Comparison of ENCODE assay signal across 8 cellular contexts in the genomic region with DNA sequence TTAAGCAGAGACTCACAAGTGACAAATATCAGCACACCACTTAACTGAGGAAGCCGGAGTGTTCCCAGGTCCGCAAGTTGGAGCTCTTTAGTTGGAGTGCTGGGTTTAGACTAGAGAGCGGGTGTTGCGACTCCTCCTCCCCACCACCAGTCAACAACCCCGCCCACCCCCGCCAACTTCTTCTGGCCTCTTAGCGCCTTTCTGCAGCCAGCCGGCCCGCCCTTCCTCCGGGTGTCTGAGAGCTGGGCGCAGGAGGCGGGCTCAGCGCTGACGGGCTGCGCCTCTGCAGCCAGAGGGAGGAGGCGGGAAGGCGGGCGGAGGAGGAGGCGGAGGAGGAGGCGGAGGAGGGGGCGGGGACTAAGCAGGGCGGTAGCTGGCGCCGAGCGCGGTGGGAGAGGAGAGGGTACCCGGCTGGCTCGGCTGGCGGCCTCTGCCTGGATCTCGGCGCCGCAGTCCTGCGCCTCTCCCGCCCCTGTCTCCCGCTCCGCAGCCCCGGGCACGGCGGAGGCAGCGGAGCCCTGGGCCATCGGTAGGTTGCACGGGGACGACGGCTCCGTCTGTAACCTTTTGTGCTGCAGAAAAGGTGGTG. TPM values are rescaled to one million over a fixed set of nuclear protein-coding genes. Genes with fewer than 3 reads are reported as not detected.
A peak's percentile ranks its signal among the peaks of the same experiment; 100 is the strongest.
DNase-seq lines count a peak whose midpoint lies in the region; ATAC-seq and TF ChIP-seq lines count a peak whose summit lies in the region.

A gene with protein sequence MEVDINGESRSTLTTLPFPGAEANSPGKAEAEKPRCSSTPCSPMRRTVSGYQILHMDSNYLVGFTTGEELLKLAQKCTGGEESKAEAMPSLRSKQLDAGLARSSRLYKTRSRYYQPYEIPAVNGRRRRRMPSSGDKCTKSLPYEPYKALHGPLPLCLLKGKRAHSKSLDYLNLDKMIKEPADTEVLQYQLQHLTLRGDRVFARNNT (plus strand): TSS at position 396 of the 589 bp plus-strand sequence. CDS start 17,157 bp downstream, outside the sequence.

- ATAC-seq in HG03378 (IDR thresholded peaks at IDR 0.05; ENCODE audit: unreplicated experiment): peak; percentile 42

- peak; percentile 86 for TF ChIP-seq POLR2A in GM19099 (IDR thresholded peaks at IDR 0.05; ENCODE audit: extremely low read depth, insufficient read length, low read depth)

- DNase-seq in AML-193 (lab: John Stamatoyannopoulos, UW) (peak; percentile 94 to 96), NCI-H460 (ENCODE audit: extremely low read depth, low read depth) (peak; percentile 98), cerebellum (ENCODE audit: low spot score) (peak; percentile 92), islet precursor cell (peak; percentile 100)
- peak; percentile 90 for DNase-seq in activated CD4-positive, alpha-beta T cell treated with anti-CD3 and anti-CD28 coated beads for 1 hour
- DNase-seq in stimulated activated CD4-positive, alpha-beta T cell treated with anti-CD3 and anti-CD28 coated beads, Interleukin-12 subunit alpha, Interleukin-12 subunit beta, amount 100 ng/mL, for 4 hours: peak; percentile 88

RNA-seq across cellular contexts. Expression of the gene that starts here (rescaled TPM):
- total RNA-seq in NCI-H460 (2014; rRNA removed; shearing (Covaris generic)): 31.8 and 32.2 TPM in 2 replicates
- polyA plus RNA-seq in NCI-H460 (2014; cell fraction: nucleus; rRNA removed): 34.4 and 48.5 TPM in 2 replicates
- total RNA-seq in cerebellum: 44.3 TPM

Comparison
In these comparisons a context has a peak if more than half of its experiments do, and no peak if none do; other contexts are left out.
1. Peak in every context shown above with its lines: DNase-seq and ATAC-seq.